Comparison of ENCODE assay signal across 20 cellular contexts in the genomic region with DNA sequence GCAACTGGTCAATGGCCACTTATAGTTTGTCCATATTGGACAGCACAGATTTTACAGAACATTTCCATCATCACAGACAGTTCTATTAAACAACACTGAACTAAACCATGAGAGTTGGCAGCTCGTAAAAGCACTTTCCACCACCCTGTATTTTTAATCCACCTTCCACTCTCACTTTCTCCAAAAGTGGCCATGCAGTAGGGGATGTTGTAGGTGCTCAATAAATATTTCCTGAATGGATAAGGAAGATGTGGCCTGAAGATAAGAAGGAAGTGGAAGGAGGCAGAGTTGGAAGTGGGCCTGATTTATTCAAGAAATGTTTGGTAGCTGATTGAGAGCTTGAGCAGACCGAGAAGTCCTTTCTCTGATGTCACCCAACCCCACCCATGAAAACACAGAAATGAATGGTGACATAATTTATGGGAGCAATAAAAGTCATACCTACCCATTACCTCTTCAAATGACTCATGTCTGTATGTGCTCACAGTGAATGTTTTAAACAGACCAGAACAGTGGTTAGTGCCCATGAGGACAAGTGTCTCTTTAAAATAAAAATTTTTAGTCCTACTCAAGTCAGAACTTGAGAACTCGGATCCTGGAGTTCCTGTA. TPM values are rescaled to one million over a fixed set of nuclear protein-coding genes. Genes with fewer than 3 reads are reported as not detected.
DNase-seq lines count a peak whose midpoint lies in the region; ATAC-seq, FAIRE-seq and TF ChIP-seq lines count a peak whose summit lies in the region.
"Had no signal": no experiment of that assay in that cellular context is flagged by ENCODE, and none has a peak within 500 bp of the region (broad histone marks: within the 10 kb centered on the region; RNA-seq: fewer than 3 reads in every experiment).

No MANE protein-coding gene starts in this region.

- peak; percentile 45 for ATAC-seq in activated CD8-positive, alpha-beta T cell treated with anti-CD3 and anti-CD28 coated beads for 36 hours
- ATAC-seq in activated CD8-positive, alpha-beta T cell treated with anti-CD3 and anti-CD28 coated beads, Interleukin-2, amount 10 ng/mL, durations not matched to agents 7 days and 5 days: no peak
- peak; percentile 58 for ATAC-seq in stimulated activated naive CD8-positive, alpha-beta T cell treated with anti-CD3 and anti-CD28 coated beads, Interleukin-15, Interleukin-2, amounts not matched to agents 100 U/mL and 50 U/mL, for 24 hours
- no peak for ATAC-seq in GM18858 (IDR thresholded peaks at IDR 0.05; ENCODE audit: unreplicated experiment)
- ATAC-seq: activated CD8-positive, alpha-beta memory T cell treated with anti-CD3 and anti-CD28 coated beads, Interleukin-2, amount 10 ng/mL, durations not matched to agents 7 days and 5 days; Right ventricle myocardium inferior; T-helper 17 cell; WTC11 had no signal

- TF ChIP-seq CTCF in activated CD8-positive, alpha-beta T cell treated with anti-CD3 and anti-CD28 coated beads for 36 hours (IDR thresholded peaks at IDR 0.05): no peak
- no peak for TF ChIP-seq CTCF in coronary artery (IDR thresholded peaks at IDR 0.05)

- H3K4me1 Mint-ChIP-seq in activated CD8-positive, alpha-beta T cell treated with anti-CD3 and anti-CD28 coated beads for 36 hours (ENCODE audit: low read depth): peaks cover 16% of the 10 kb centered on the region
- peaks cover 2% of the 10 kb centered on the region for H3K4me1 Mint-ChIP-seq in activated CD8-positive, alpha-beta T cell treated with anti-CD3 and anti-CD28 coated beads, Interleukin-2, amount 10 ng/mL, durations not matched to agents 7 days and 5 days (ENCODE audit: low read depth)
- H3K4me1 Mint-ChIP-seq: brain, memory B cell had no signal

- CTCF ChIA-PET in activated CD8-positive, alpha-beta T cell treated with anti-CD3 and anti-CD28 coated beads for 36 hours (lab: Charles Lee): no interaction called here
- CTCF ChIA-PET in activated CD8-positive, alpha-beta T cell treated with anti-CD3 and anti-CD28 coated beads, Interleukin-2, amount 10 ng/mL, durations not matched to agents 7 days and 5 days (lab: Charles Lee): no interaction called here

- intact Hi-C loops in activated CD8-positive, alpha-beta T cell treated with anti-CD3 and anti-CD28 coated beads for 36 hours (cut with micrococcal nuclease): no loop called here

- no peaks in the 10 kb centered on the region for H3K9me3 Mint-ChIP-seq in activated CD8-positive, alpha-beta T cell treated with anti-CD3 and anti-CD28 coated beads for 36 hours
- no peaks in the 10 kb centered on the region for H3K9me3 Mint-ChIP-seq in activated CD8-positive, alpha-beta T cell treated with anti-CD3 and anti-CD28 coated beads, Interleukin-2, amount 10 ng/mL, durations not matched to agents 7 days and 5 days (ENCODE audit: insufficient read depth)
- H3K9me3 Mint-ChIP-seq: brain; memory B cell; stimulated activated naive CD8-positive, alpha-beta T cell treated with anti-CD3 and anti-CD28 coated beads, Interleukin-15, Interleukin-2, amounts not matched to agents 100 ng/mL and 50 ng/mL, for 24 hours; WTC11 had no signal

- H3K4me3 ChIP-seq in coronary artery: no peak overlapping the region
- H3K4me3 ChIP-seq: esophagus muscularis mucosa had no signal

- no peak for DNase-seq in activated CD8-positive, alpha-beta T cell treated with anti-CD3 and anti-CD28 coated beads for 36 hours
- no peak for DNase-seq in activated CD8-positive, alpha-beta T cell treated with anti-CD3 and anti-CD28 coated beads, Interleukin-2, amount 10 ng/mL, durations not matched to agents 7 days and 5 days
- DNase-seq in NCI-H187 treated with DMSO at 0.1 percent for 48 hours (lab: John Stamatoyannopoulos, UW) (peak; percentile 29), epithelial cell of prostate (ENCODE audit: low read depth, low spot score) (peak; percentile 92), GM12892 (ENCODE audit: insufficient read length) (no peak), coronary artery (ENCODE audit: low spot score) (no peak)
- DNase-seq in stimulated activated naive CD8-positive, alpha-beta T cell treated with anti-CD3 and anti-CD28 coated beads, Interleukin-15, Interleukin-2, amounts not matched to agents 100 U/mL and 50 U/mL, for 24 hours: no peak
- DNase-seq: activated CD8-positive, alpha-beta memory T cell treated with anti-CD3 and anti-CD28 coated beads, Interleukin-2, amount 10 ng/mL, durations not matched to agents 7 days and 5 days; dermis blood vessel endothelial cell; H7; NCI-H1417 treated with DMSO at 0.1 percent for 48 hours; T-helper 17 cell had no signal

- H3K27ac Mint-ChIP-seq in activated CD8-positive, alpha-beta T cell treated with anti-CD3 and anti-CD28 coated beads for 36 hours: no peak overlapping the region
- H3K27ac Mint-ChIP-seq in activated CD8-positive, alpha-beta T cell treated with anti-CD3 and anti-CD28 coated beads, Interleukin-2, amount 10 ng/mL, durations not matched to agents 7 days and 5 days: no peak overlapping the region
- H3K27ac Mint-ChIP-seq: activated CD8-positive, alpha-beta memory T cell treated with anti-CD3 and anti-CD28 coated beads, Interleukin-2, amount 10 ng/mL, durations not matched to agents 7 days and 5 days; memory B cell; T-helper 17 cell; WTC11 had no signal

- TF ChIP-seq POLR2A in GM12892 (IDR thresholded peaks at IDR 0.05; ENCODE audit: low read depth, low read length): no peak

- H3K27me3 Mint-ChIP-seq in activated CD8-positive, alpha-beta T cell treated with anti-CD3 and anti-CD28 coated beads for 36 hours: peaks cover 6% of the 10 kb centered on the region
- peaks cover 10% of the 10 kb centered on the region for H3K27me3 Mint-ChIP-seq in activated CD8-positive, alpha-beta T cell treated with anti-CD3 and anti-CD28 coated beads, Interleukin-2, amount 10 ng/mL, durations not matched to agents 7 days and 5 days (ENCODE audit: low read depth)
- H3K27me3 Mint-ChIP-seq: activated CD8-positive, alpha-beta memory T cell treated with anti-CD3 and anti-CD28 coated beads, Interleukin-2, amount 10 ng/mL, durations not matched to agents 7 days and 5 days; stimulated activated naive CD8-positive, alpha-beta T cell treated with anti-CD3 and anti-CD28 coated beads, Interleukin-15, Interleukin-2, amounts not matched to agents 100 ng/mL and 50 ng/mL, for 24 hours had no signal

- FAIRE-seq in GM12892 (lab: Jason Lieb, UNC): no peak
- FAIRE-seq: GM19239 had no signal

- POLR2A ChIA-PET in activated CD8-positive, alpha-beta T cell treated with anti-CD3 and anti-CD28 coated beads for 36 hours (lab: Charles Lee): interaction anchor here (0.6 kb wide), 1 partner anchor 13 kb away, joined by 3 read pairs; no protein-coding TSS in a partner anchor
- POLR2A ChIA-PET in activated CD8-positive, alpha-beta T cell treated with anti-CD3 and anti-CD28 coated beads, Interleukin-2, amount 10 ng/mL, durations not matched to agents 7 days and 5 days (lab: Charles Lee): no interaction called here

- H3K27ac ChIP-seq in epithelial cell of prostate (peak overlapping the region; percentile 91), coronary artery (no peak overlapping the region)
- H3K27ac ChIP-seq: esophagus muscularis mucosa had no signal

- no peak overlapping the region for H3K4me3 Mint-ChIP-seq in activated CD8-positive, alpha-beta T cell treated with anti-CD3 and anti-CD28 coated beads for 36 hours
- no peak overlapping the region for H3K4me3 Mint-ChIP-seq in activated CD8-positive, alpha-beta T cell treated with anti-CD3 and anti-CD28 coated beads, Interleukin-2, amount 10 ng/mL, durations not matched to agents 7 days and 5 days
- H3K4me3 Mint-ChIP-seq: activated CD8-positive, alpha-beta memory T cell treated with anti-CD3 and anti-CD28 coated beads, Interleukin-2, amount 10 ng/mL, durations not matched to agents 7 days and 5 days; brain; memory B cell; stimulated activated naive CD8-positive, alpha-beta T cell treated with anti-CD3 and anti-CD28 coated beads, Interleukin-15, Interleukin-2, amounts not matched to agents 100 ng/mL and 50 ng/mL, for 24 hours; T-helper 17 cell; WTC11 had no signal

- H3K36me3 Mint-ChIP-seq in activated CD8-positive, alpha-beta T cell treated with anti-CD3 and anti-CD28 coated beads for 36 hours (ENCODE audit: low read depth): no peaks in the 10 kb centered on the region
- no peaks in the 10 kb centered on the region for H3K36me3 Mint-ChIP-seq in activated CD8-positive, alpha-beta T cell treated with anti-CD3 and anti-CD28 coated beads, Interleukin-2, amount 10 ng/mL, durations not matched to agents 7 days and 5 days (ENCODE audit: low read depth)
- H3K36me3 Mint-ChIP-seq: activated CD8-positive, alpha-beta memory T cell treated with anti-CD3 and anti-CD28 coated beads, Interleukin-2, amount 10 ng/mL, durations not matched to agents 7 days and 5 days; brain; memory B cell; WTC11 had no signal

RNA-seq across cellular contexts. Expression of a gene that starts 39.6 kb away (rescaled TPM):
- total RNA-seq in activated CD8-positive, alpha-beta T cell treated with anti-CD3 and anti-CD28 coated beads for 36 hours: 100 to 1,000 TPM in 1 of 2 experiments, 10 to 100 TPM in 1; 99.9 to 104 TPM
- 100 to 1,000 TPM; 112 TPM for total RNA-seq in activated CD8-positive, alpha-beta T cell treated with anti-CD3 and anti-CD28 coated beads, Interleukin-2, amount 10 ng/mL, durations not matched to agents 7 days and 5 days
- polyA plus RNA-seq in GM12892 (2012; ENCODE audit: missing spikeins): 86.8 TPM

Comparison
In these comparisons a context has a peak if more than half of its experiments do, and no peak if none do; other contexts are left out.
1. ATAC-seq: peak in activated CD8-positive, alpha-beta T cell treated with anti-CD3 and anti-CD28 coated beads for 36 hours (single experiment) and stimulated activated naive CD8-positive, alpha-beta T cell treated with anti-CD3 and anti-CD28 coated beads, Interleukin-15, Interleukin-2, amounts not matched to agents 100 U/mL and 50 U/mL, for 24 hours (single experiment); none in activated CD8-positive, alpha-beta T cell treated with anti-CD3 and anti-CD28 coated beads, Interleukin-2, amount 10 ng/mL, durations not matched to agents 7 days and 5 days (single experiment) and GM18858 (single experiment).
2. DNase-seq: peak in NCI-H187 treated with DMSO at 0.1 percent for 48 hours (single experiment) and epithelial cell of prostate (single experiment); none in activated CD8-positive, alpha-beta T cell treated with anti-CD3 and anti-CD28 coated beads for 36 hours (single experiment), activated CD8-positive, alpha-beta T cell treated with anti-CD3 and anti-CD28 coated beads, Interleukin-2, amount 10 ng/mL, durations not matched to agents 7 days and 5 days (single experiment), stimulated activated naive CD8-positive, alpha-beta T cell treated with anti-CD3 and anti-CD28 coated beads, Interleukin-15, Interleukin-2, amounts not matched to agents 100 U/mL and 50 U/mL, for 24 hours (single experiment), GM12892 (single experiment) and coronary artery (single experiment).